In the genomic region with DNA sequence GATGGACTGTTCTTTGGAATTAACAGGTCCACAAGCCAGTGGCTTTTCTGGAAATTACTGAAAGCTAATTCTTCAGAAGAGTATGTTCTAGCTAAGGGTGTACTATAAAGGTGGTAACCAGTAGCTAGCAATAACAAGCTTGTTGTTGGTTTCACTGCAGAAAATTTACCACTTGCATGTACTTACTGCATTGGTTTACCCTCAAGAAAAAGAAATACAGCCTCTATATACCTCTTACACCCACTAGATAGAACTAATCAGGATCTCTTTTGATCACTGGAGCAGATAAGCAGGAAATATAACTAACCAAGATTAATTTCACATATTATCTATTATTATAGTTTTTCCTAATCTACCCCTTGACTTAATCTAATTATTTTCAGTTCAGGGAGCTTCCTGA, we compare ENCODE assay signal across 29 cellular contexts.
"Had no signal": no experiment of that assay in that cellular context is flagged by ENCODE, and none has a peak within 500 bp of the region (broad histone marks: within the 10 kb centered on the region; RNA-seq: fewer than 3 reads in every experiment).

No MANE protein-coding gene starts in this region.

- H3K27ac Mint-ChIP-seq: stimulated activated effector memory CD8-positive, alpha-beta T cell treated with anti-CD3 and anti-CD28 coated beads, Interleukin-12 subunit alpha, Interleukin-12 subunit beta, amount 100 ng/mL, for 72 hours; stimulated activated memory B cell treated with anti-CD40 and anti-IgM and Interleukin-4, amounts not matched to agents 10 μg/mL and 1 μg/mL and 100 μg/mL, for 72 hours; stimulated activated naive B cell treated with anti-CD40 and anti-IgM and Interleukin-4, amounts not matched to agents 10 μg/mL and 1 μg/mL and 100 μg/mL, for 72 hours; stimulated activated naive CD8-positive, alpha-beta T cell treated with anti-CD3 and anti-CD28 coated beads, Interleukin-15, Interleukin-2, amounts not matched to agents 100 ng/mL and 50 ng/mL, for 24 hours; type B pancreatic cell had no signal

- FAIRE-seq: urothelium cell line had no signal

- H3K36me3 Mint-ChIP-seq: stimulated activated effector memory CD8-positive, alpha-beta T cell treated with anti-CD3 and anti-CD28 coated beads, Interleukin-12 subunit alpha, Interleukin-12 subunit beta, amount 100 ng/mL, for 72 hours; stimulated activated memory B cell treated with anti-CD40 and anti-IgM and Interleukin-4, amounts not matched to agents 10 μg/mL and 1 μg/mL and 100 μg/mL, for 72 hours; stimulated activated naive B cell treated with anti-CD40 and anti-IgM and Interleukin-4, amounts not matched to agents 10 μg/mL and 1 μg/mL and 100 μg/mL, for 72 hours; type B pancreatic cell had no signal

- H3K4me1 ChIP-seq: suprapubic skin, uterus, vagina had no signal

- H3K27me3 ChIP-seq: stomach, suprapubic skin, testis, thyroid gland, tibial artery, tibial nerve, transverse colon, upper lobe of left lung, upper lobe of right lung, uterus, vagina had no signal

- H3K9me3 Mint-ChIP-seq: stimulated activated effector memory CD8-positive, alpha-beta T cell treated with anti-CD3 and anti-CD28 coated beads, Interleukin-12 subunit alpha, Interleukin-12 subunit beta, amount 100 ng/mL, for 72 hours; stimulated activated memory B cell treated with anti-CD40 and anti-IgM and Interleukin-4, amounts not matched to agents 10 μg/mL and 1 μg/mL and 100 μg/mL, for 72 hours; stimulated activated naive B cell treated with anti-CD40 and anti-IgM and Interleukin-4, amounts not matched to agents 10 μg/mL and 1 μg/mL and 100 μg/mL, for 72 hours; stimulated activated naive CD8-positive, alpha-beta T cell treated with anti-CD3 and anti-CD28 coated beads, Interleukin-15, amount 100 ng/mL, for 72 hours; stimulated activated naive CD8-positive, alpha-beta T cell treated with anti-CD3 and anti-CD28 coated beads, Interleukin-15, Interleukin-2, amounts not matched to agents 100 ng/mL and 50 ng/mL, for 24 hours; type B pancreatic cell had no signal

- H3K4me3 Mint-ChIP-seq: stimulated activated effector memory CD8-positive, alpha-beta T cell treated with anti-CD3 and anti-CD28 coated beads, Interleukin-12 subunit alpha, Interleukin-12 subunit beta, amount 100 ng/mL, for 72 hours; stimulated activated memory B cell treated with anti-CD40 and anti-IgM and Interleukin-4, amounts not matched to agents 10 μg/mL and 1 μg/mL and 100 μg/mL, for 72 hours; stimulated activated naive B cell treated with anti-CD40 and anti-IgM and Interleukin-4, amounts not matched to agents 10 μg/mL and 1 μg/mL and 100 μg/mL, for 72 hours; stimulated activated naive CD8-positive, alpha-beta T cell treated with anti-CD3 and anti-CD28 coated beads, Interleukin-15, amount 100 ng/mL, for 72 hours; stimulated activated naive CD8-positive, alpha-beta T cell treated with anti-CD3 and anti-CD28 coated beads, Interleukin-15, Interleukin-2, amounts not matched to agents 100 ng/mL and 50 ng/mL, for 24 hours; type B pancreatic cell had no signal

- DNase-seq: stimulated activated CD4-positive, alpha-beta T cell treated with anti-CD3 and anti-CD28 coated beads, Interleukin-2, amount 100 ng/mL, for 48 hours; stimulated activated CD4-positive, alpha-beta T cell treated with anti-CD3 and anti-CD28 coated beads, Interleukin-4, amount 100 ng/mL, for 1 hour; stimulated activated CD4-positive, alpha-beta T cell treated with anti-CD3 and anti-CD28 coated beads, Interleukin-4, amount 100 ng/mL, for 24 hours; stimulated activated CD4-positive, alpha-beta T cell treated with anti-CD3 and anti-CD28 coated beads, Interleukin-4, amount 100 ng/mL, for 4 hours; stimulated activated CD8-positive, alpha-beta memory T cell treated with anti-CD3 and anti-CD28 coated beads, Interleukin-4, amount 100 ng/mL, for 48 hours; stimulated activated naive B cell treated with anti-CD40 and anti-IgM and Interleukin-4, amounts not matched to agents 10 μg/mL and 1 μg/mL and 100 μg/mL, for 72 hours; stimulated activated naive CD4-positive, alpha-beta T cell; stimulated activated naive CD4-positive, alpha-beta T cell treated with Interleukin-2 at 50 U/mL for 16 hours; stimulated activated naive CD8-positive, alpha-beta T cell treated with anti-CD3 and anti-CD28 coated beads, Interleukin-15, amount 100 ng/mL, for 72 hours; stimulated activated naive CD8-positive, alpha-beta T cell treated with anti-CD3 and anti-CD28 coated beads, Interleukin-15, Interleukin-2, amounts not matched to agents 100 U/mL and 50 U/mL, for 24 hours; stomach; substantia nigra; testis; thyroid gland; tibial artery; transverse colon; trophoblast cell; upper lobe of left lung; upper lobe of right lung; uterus had no signal

- H3K4me3 ChIP-seq: stomach, suprapubic skin, testis, thoracic aorta, thyroid gland, tibial artery, tibial nerve, transverse colon, upper lobe of left lung, upper lobe of right lung, uterus, vagina had no signal

- H3K36me3 ChIP-seq: stomach, suprapubic skin, thoracic aorta, thyroid gland, tibial artery, tibial nerve, transverse colon, upper lobe of left lung, upper lobe of right lung, uterus, vagina had no signal

- H3K9me3 ChIP-seq: stomach, suprapubic skin, testis, thoracic aorta, thyroid gland, tibial artery, tibial nerve, transverse colon, upper lobe of left lung, upper lobe of right lung, uterus, vagina had no signal

- H3K27ac ChIP-seq: stomach, suprapubic skin, testis, thoracic aorta, tibial artery, transverse colon, upper lobe of left lung, upper lobe of right lung, uterus, vagina had no signal

- H3K4me1 Mint-ChIP-seq: stimulated activated memory B cell treated with anti-CD40 and anti-IgM and Interleukin-4, amounts not matched to agents 10 μg/mL and 1 μg/mL and 100 μg/mL, for 72 hours had no signal

- H3K27me3 Mint-ChIP-seq: stimulated activated memory B cell treated with anti-CD40 and anti-IgM and Interleukin-4, amounts not matched to agents 10 μg/mL and 1 μg/mL and 100 μg/mL, for 72 hours; stimulated activated naive B cell treated with anti-CD40 and anti-IgM and Interleukin-4, amounts not matched to agents 10 μg/mL and 1 μg/mL and 100 μg/mL, for 72 hours; stimulated activated naive CD8-positive, alpha-beta T cell treated with anti-CD3 and anti-CD28 coated beads, Interleukin-15, amount 100 ng/mL, for 72 hours; stimulated activated naive CD8-positive, alpha-beta T cell treated with anti-CD3 and anti-CD28 coated beads, Interleukin-15, Interleukin-2, amounts not matched to agents 100 ng/mL and 50 ng/mL, for 24 hours; type B pancreatic cell had no signal

- ATAC-seq: stimulated activated effector memory CD8-positive, alpha-beta T cell treated with anti-CD3 and anti-CD28 coated beads, Interleukin-12 subunit alpha, Interleukin-12 subunit beta, amount 100 ng/mL, for 72 hours; stimulated activated memory B cell treated with anti-CD40 and anti-IgM and Interleukin-4, amounts not matched to agents 10 μg/mL and 1 μg/mL and 100 μg/mL, for 72 hours; stimulated activated naive B cell treated with anti-CD40 and anti-IgM and Interleukin-4, amounts not matched to agents 10 μg/mL and 1 μg/mL and 100 μg/mL, for 72 hours; stimulated activated naive CD8-positive, alpha-beta T cell treated with anti-CD3 and anti-CD28 coated beads, Interleukin-15, amount 100 ng/mL, for 72 hours; stimulated activated naive CD8-positive, alpha-beta T cell treated with anti-CD3 and anti-CD28 coated beads, Interleukin-15, Interleukin-2, amounts not matched to agents 100 U/mL and 50 U/mL, for 24 hours; upper lobe of right lung had no signal
